Comparison of ENCODE assay signal across 22 cellular contexts in genomic region chr11:121688860-121689614, GRCh38.
DNase-seq lines count a peak whose midpoint lies in the region; TF ChIP-seq lines count a peak whose summit lies in the region.
"Had no signal": no experiment of that assay in that cellular context is flagged by ENCODE, and none has a peak within 500 bp of the region (broad histone marks: within the 10 kb centered on the region; RNA-seq: fewer than 3 reads in every experiment).

No MANE protein-coding gene starts in this region.

- intact Hi-C loops in Calu3 (cut with micrococcal nuclease; ENCODE audit: unreplicated experiment), result no loop called here
- intact Hi-C loops in esophagus muscularis mucosa (cut with DNase I), result no loop called here

- no peaks in the 10 kb centered on the region for H3K27me3 ChIP-seq in esophagus muscularis mucosa

- CTCF ChIA-PET in Calu3 (lab: Charles Lee), result no interaction called here

- no peak overlapping the region for H3K27ac ChIP-seq in esophagus muscularis mucosa (replicated peaks in 1 of 4)
- H3K27ac ChIP-seq: A549, C4-2B, epithelial cell of prostate, SK-N-MC, spleen had no signal

- DNase-seq in Calu3 (peak; percentile 42), HuH-7.5 (ENCODE audit: low spot score) (peak; percentile 6), esophagus muscularis mucosa (ENCODE audit: extremely low spot score) (peak; percentile 75), CD1c-positive myeloid dendritic cell (ENCODE audit: extremely low spot score) (no peak), D341Med (ENCODE audit: low spot score) (no peak), NCI-H1417 treated with DMSO at 0.1 percent for 48 hours (lab: John Stamatoyannopoulos, UW) (no peak), H4 (ENCODE audit: low spot score) (no peak)
- DNase-seq: activated CD4-positive, CD25-positive, alpha-beta regulatory T cell treated with anti-CD3 and anti-CD28 coated beads, Interleukin-2, amount 50 U/mL, for 72 hours; activated CD8-positive, alpha-beta memory T cell treated with anti-CD3 and anti-CD28 coated beads for 24 hours; HCEC 1CT; naive B cell; NCI-H1436; posterior cingulate gyrus; spleen; T1000 had no signal

- H3K4me3 ChIP-seq in esophagus muscularis mucosa, result no peak overlapping the region
- H3K4me3 ChIP-seq: A549, SK-N-MC, spleen, thoracic aorta had no signal

- no TSS peak for BruUV-seq in Calu3 (replicated peaks; lab: Mats Ljungman, UMichigan)

- H3K4me1 ChIP-seq in esophagus muscularis mucosa, result peaks cover 0 to 15% (median 12%) of the 10 kb centered on the region in 4 donors
- H3K4me1 ChIP-seq: A549, spleen had no signal

- H3K9me3 ChIP-seq in esophagus muscularis mucosa, result no peaks in the 10 kb centered on the region
- H3K9me3 ChIP-seq: A549, thoracic aorta had no signal

- no peaks in the 10 kb centered on the region for H3K36me3 Mint-ChIP-seq in Calu3 (ENCODE audit: insufficient read depth, unreplicated experiment)
- no peaks in the 10 kb centered on the region for H3K36me3 Mint-ChIP-seq in nephron (ENCODE audit: low read depth)

- H3K27ac Mint-ChIP-seq in Calu3 (ENCODE audit: unreplicated experiment), result peak overlapping the region; percentile 74
- H3K27ac Mint-ChIP-seq in nephron, result peak overlapping the region; percentile 83 to 94 (median 92)
- H3K27ac Mint-ChIP-seq: activated naive CD8-positive, alpha-beta T cell; naive B cell had no signal

- TF ChIP-seq POLR2A in esophagus muscularis mucosa (IDR thresholded peaks at IDR 0.05; ENCODE audit: low read depth), result no peak

- no peak for TF ChIP-seq EP300 in esophagus muscularis mucosa (IDR thresholded peaks at IDR 0.05)

- no peaks in the 10 kb centered on the region for H3K27me3 Mint-ChIP-seq in Calu3 (ENCODE audit: unreplicated experiment)
- no peaks in the 10 kb centered on the region for H3K27me3 Mint-ChIP-seq in nephron (ENCODE audit: low read depth)

- H3K4me3 Mint-ChIP-seq in Calu3 (ENCODE audit: low read depth, unreplicated experiment) (no peak overlapping the region), nephron (no peak overlapping the region)
- H3K4me3 Mint-ChIP-seq: activated naive CD8-positive, alpha-beta T cell; naive B cell had no signal

- peaks cover 19% of the 10 kb centered on the region for H3K4me1 Mint-ChIP-seq in Calu3 (ENCODE audit: low read depth, unreplicated experiment)
- peaks cover 43% of the 10 kb centered on the region for H3K4me1 Mint-ChIP-seq in nephron
- H3K4me1 Mint-ChIP-seq: naive B cell had no signal

- no peaks in the 10 kb centered on the region for H3K36me3 ChIP-seq in esophagus muscularis mucosa
- H3K36me3 ChIP-seq: spleen, thoracic aorta had no signal

- 86% methylated on average over 8 of the region's 8 CpGs for whole genome bisulfite sequencing in esophagus muscularis mucosa

- no peaks in the 10 kb centered on the region for H3K9me3 Mint-ChIP-seq in Calu3 (ENCODE audit: low read depth, unreplicated experiment)
- no peaks in the 10 kb centered on the region for H3K9me3 Mint-ChIP-seq in nephron

- TF ChIP-seq CTCF in Calu3 (IDR thresholded peaks at IDR 0.05; ENCODE audit: unreplicated experiment) (no peak), esophagus muscularis mucosa (IDR thresholded peaks at IDR 0.05) (no peak), nephron (IDR thresholded peaks at IDR 0.05; ENCODE audit: unreplicated experiment in 3 of 3) (no peak)

Comparison
In these comparisons a context has a peak if more than half of its experiments do, and no peak if none do; other contexts are left out.
1. DNase-seq: peak in Calu3 (single experiment), HuH-7.5 (single experiment) and esophagus muscularis mucosa (single experiment); none in CD1c-positive myeloid dendritic cell (single experiment), D341Med (single experiment), NCI-H1417 treated with DMSO at 0.1 percent for 48 hours (single experiment) and H4 (single experiment).